10 cellular contexts compared by ENCODE assay signal in genomic region chr19:40800339-40800996, GRCh38. TPM values are rescaled to one million over a fixed set of nuclear protein-coding genes. Genes with fewer than 3 reads are reported as not detected.
DNase-seq lines count a peak whose midpoint lies in the region; ATAC-seq and TF ChIP-seq lines count a peak whose summit lies in the region.
"Had no signal": no experiment of that assay in that cellular context is flagged by ENCODE, and none has a peak within 500 bp of the region (broad histone marks: within the 10 kb centered on the region; RNA-seq: fewer than 3 reads in every experiment).

No MANE protein-coding gene starts in this region.

- peak in 1 of 5 donors; percentile 68 for DNase-seq in heart left ventricle
- no peak for DNase-seq in left ventricle myocardium superior
- DNase-seq in mesenchymal stem cell, result no peak
- peak; percentile 73 for DNase-seq in upper lobe of right lung
- no peak for DNase-seq in NCI-H1105 (lab: John Stamatoyannopoulos, UW)

- intact Hi-C loops in heart left ventricle (cut with DNase I) (loop anchor here in 3 of 10 donors (2.0 to 10.0 kb wide), 3 partner anchors 16 to 376 kb away; partner anchors contain the start of gene SERTAD1 (in 1 of the 3)), left ventricle myocardium superior (cut with micrococcal nuclease) (no loop called here), upper lobe of right lung (cut with DNase I) (no loop called here)

- peak overlapping the region; percentile 93 for H3K4me2 ChIP-seq in mesenchymal stem cell (ENCODE audit: low read length, poor library complexity, severe bottlenecking)

- H3K4me1 ChIP-seq in heart left ventricle, result peaks cover 43 to 66% (median 58%) of the 10 kb centered on the region in 12 donors
- H3K4me1 ChIP-seq in mesenchymal stem cell (ENCODE audit: control insufficient read depth, insufficient read depth, low read depth, low read length), result peaks cover 50% of the 10 kb centered on the region
- peaks cover 63% of the 10 kb centered on the region for H3K4me1 ChIP-seq in upper lobe of right lung

- H3K4ac ChIP-seq in mesenchymal stem cell (ENCODE audit: low read depth in 1 of 2, low read length in 2 of 2), result no peak overlapping the region

- peaks cover 21% of the 10 kb centered on the region for H3K36me3 Mint-ChIP-seq in brain

- H3K27ac Mint-ChIP-seq in brain, result peak overlapping the region; percentile 96 to 98 (median 97)

- peak overlapping the region; percentile 93 to 97 (median 96) for H3K4me3 Mint-ChIP-seq in brain

- peaks cover 16% of the 10 kb centered on the region for H3K27me3 Mint-ChIP-seq in brain

- H3K36me3 ChIP-seq in heart left ventricle, result peaks cover 0 to 37% (median 13%) of the 10 kb centered on the region in 9 donors
- peaks cover 51 to 61% of the 10 kb centered on the region in 2 experiments for H3K36me3 ChIP-seq in mesenchymal stem cell (ENCODE audit: control insufficient read depth in 1 of 2, insufficient read depth in 2 of 2, low read depth in 1 of 2, low read length in 2 of 2)
- H3K36me3 ChIP-seq in upper lobe of right lung, result peaks cover 38% of the 10 kb centered on the region

- no peak overlapping the region for H2BK5ac ChIP-seq in mesenchymal stem cell (ENCODE audit: low read depth, low read length, poor library complexity, severe bottlenecking)

- H3K27ac ChIP-seq in heart left ventricle (peak overlapping the region; percentile 93 to 99 (median 97)), mesenchymal stem cell (ENCODE audit: low read length, poor library complexity, severe bottlenecking) (no peak overlapping the region), upper lobe of right lung (peak overlapping the region; percentile 92)

- H3K4me3 ChIP-seq in heart left ventricle, result peak overlapping the region; percentile 74 to 99 (median 94)
- H3K4me3 ChIP-seq in mesenchymal stem cell (ENCODE audit: insufficient read depth in 1 of 2, low read depth in 1 of 2, low read length in 2 of 2), result peak overlapping the region; percentile 45 to 83
- H3K4me3 ChIP-seq in upper lobe of right lung, result peak overlapping the region; percentile 96

- peaks cover 4% of the 10 kb centered on the region for H3K79me1 ChIP-seq in mesenchymal stem cell (replicated peaks; ENCODE audit: low read length, poor library complexity, severe bottlenecking)

- H4K8ac ChIP-seq in mesenchymal stem cell (ENCODE audit: low read length), result no peak overlapping the region

- peak overlapping the region in 1 of 2 experiments; percentile 94 for H3K14ac ChIP-seq in mesenchymal stem cell (ENCODE audit: low read length in 2 of 2)

- H3K9ac ChIP-seq in mesenchymal stem cell (ENCODE audit: low read length), result peak overlapping the region; percentile 93

- no peak overlapping the region for H2AFZ ChIP-seq in mesenchymal stem cell (ENCODE audit: low read depth, low read length)

- no peak overlapping the region for H2BK120ac ChIP-seq in mesenchymal stem cell (ENCODE audit: low read depth, low read length)

- peak overlapping the region in 1 of 2 experiments; percentile 5 for H3K18ac ChIP-seq in mesenchymal stem cell (ENCODE audit: low read depth in 1 of 2, low read length in 2 of 2)

- no peak overlapping the region for H2AK5ac ChIP-seq in mesenchymal stem cell (ENCODE audit: low read length, severe bottlenecking)

- H3K9me3 Mint-ChIP-seq in brain, result no peaks in the 10 kb centered on the region

- 48 to 62% (median 56%) methylated on average over 18 to 27 of the region's 27 CpGs for WGBS in heart left ventricle, 4 donors
- WGBS in mesenchymal stem cell, result 89% methylated on average over 26 of the region's 27 CpGs

- no peak for TF ChIP-seq CTCF in heart left ventricle (IDR thresholded peaks at IDR 0.05)
- TF ChIP-seq CTCF in brain (conservative IDR thresholded peaks at IDR 0.05), result no peak
- TF ChIP-seq CTCF in upper lobe of right lung (IDR thresholded peaks at IDR 0.05), result no peak

- H2BK12ac ChIP-seq in mesenchymal stem cell (ENCODE audit: low read length in 2 of 2), result peak overlapping the region in 1 of 2 experiments; percentile 15

- no peaks in the 10 kb centered on the region for H3K9me3 ChIP-seq in heart left ventricle
- H3K9me3 ChIP-seq in mesenchymal stem cell (ENCODE audit: control insufficient read depth, low read length), result no peaks in the 10 kb centered on the region
- no peaks in the 10 kb centered on the region for H3K9me3 ChIP-seq in upper lobe of right lung

- H2BK15ac ChIP-seq in mesenchymal stem cell (ENCODE audit: low read depth, poor library complexity, severe bottlenecking), result no peak overlapping the region

- no peak for TF ChIP-seq POLR2A in heart left ventricle (IDR thresholded peaks at IDR 0.05)

- no peak for ATAC-seq in heart left ventricle
- ATAC-seq in left ventricle myocardium superior, result no peak
- no peak for ATAC-seq in upper lobe of right lung
- no peak for ATAC-seq in HG03520 (IDR thresholded peaks at IDR 0.05; ENCODE audit: unreplicated experiment)
- no peak for ATAC-seq in GM18867 (IDR thresholded peaks at IDR 0.05; ENCODE audit: unreplicated experiment)

- H3K27me3 ChIP-seq in heart left ventricle (no peaks in the 10 kb centered on the region), mesenchymal stem cell (ENCODE audit: control insufficient read depth in 1 of 2, insufficient read depth in 1 of 2, low read length in 2 of 2) (no peaks in the 10 kb centered on the region), upper lobe of right lung (no peaks in the 10 kb centered on the region)

- H4K91ac ChIP-seq in mesenchymal stem cell (ENCODE audit: low read length), result no peak overlapping the region

- peaks cover 72% of the 10 kb centered on the region for H3K4me1 Mint-ChIP-seq in brain

- peak overlapping the region in 1 of 2 experiments; percentile 47 for H3K23ac ChIP-seq in mesenchymal stem cell (ENCODE audit: low read length in 2 of 2)

RNA-seq across cellular contexts. Expression of gene EGLN2, which starts 1.5 kb away (rescaled TPM):
- total RNA-seq in heart left ventricle, result 10 to 100 TPM; 38.1 to 85.1 (median 49.2) TPM
- polyA plus RNA-seq in heart left ventricle, result 10 to 100 TPM; 53.5 to 91.8 TPM
- total RNA-seq in left ventricle myocardium superior, result 65.5 TPM
- 59.2 TPM for polyA plus RNA-seq in brain (ENCODE audit: insufficient read depth, low read depth, low replicate concordance)
- polyA plus RNA-seq in mesenchymal stem cell (2013, experiment 1 of 2), result 77.6 TPM
- polyA plus RNA-seq in mesenchymal stem cell (2013, experiment 2 of 2), result 79.5 TPM
- 173 TPM for total RNA-seq in upper lobe of right lung

RNA-seq across cellular contexts. Expression of gene RAB4B, which starts 22.4 kb away (rescaled TPM):
- total RNA-seq in heart left ventricle (10 to 100 TPM; 12.3 to 31.3 (median 15.0) TPM), left ventricle myocardium superior (10.1 TPM), upper lobe of right lung (45.4 TPM)
- polyA plus RNA-seq in heart left ventricle (10 to 100 TPM; 23.7 to 50.1 TPM), brain (ENCODE audit: insufficient read depth, low read depth, low replicate concordance) (98.9 TPM)
- 17.4 TPM for polyA plus RNA-seq in mesenchymal stem cell (2013, experiment 1 of 2)
- polyA plus RNA-seq in mesenchymal stem cell (2013, experiment 2 of 2), result 16.7 TPM

RNA-seq across cellular contexts. Expression of gene MIA, which starts 25.1 kb away (rescaled TPM):
- total RNA-seq in heart left ventricle (1 to 10 TPM in 2 of 9 donors, under 1 TPM in 2, not detected in 5; 0.72 to 3.0 (median 0.99) TPM), left ventricle myocardium superior (1.1 TPM), upper lobe of right lung (not detected)
- polyA plus RNA-seq in heart left ventricle (1 to 10 TPM in 1 of 2 donors, under 1 TPM in 1; 0.99 to 1.0 TPM), brain (ENCODE audit: insufficient read depth, low read depth, low replicate concordance) (not detected)
- not detected for polyA plus RNA-seq in mesenchymal stem cell (2013, experiment 1 of 2)
- polyA plus RNA-seq in mesenchymal stem cell (2013, experiment 2 of 2), result not detected
- total RNA-seq: Daoy, LHCN-M2 had no signal

RNA-seq across cellular contexts. Expression of gene SNRPA, which starts 49.5 kb away (rescaled TPM):
- total RNA-seq in heart left ventricle (10 to 100 TPM; 22.5 to 50.2 (median 31.6) TPM), left ventricle myocardium superior (41.6 TPM), upper lobe of right lung (51.7 TPM)
- polyA plus RNA-seq in heart left ventricle (10 to 100 TPM; 23.5 to 32.3 TPM), brain (ENCODE audit: insufficient read depth, low read depth, low replicate concordance) (96.2 TPM)
- polyA plus RNA-seq in mesenchymal stem cell (2013, experiment 1 of 2), result 62.8 TPM
- polyA plus RNA-seq in mesenchymal stem cell (2013, experiment 2 of 2), result 61.8 TPM

RNA-seq across cellular contexts. Expression of gene CYP2A6, which starts 49.8 kb away (rescaled TPM):
- under 1 TPM in 1 of 9 donors, not detected in 8; 0.16 TPM for total RNA-seq in heart left ventricle
- polyA plus RNA-seq in heart left ventricle, result not detected
- not detected for total RNA-seq in left ventricle myocardium superior
- not detected for polyA plus RNA-seq in brain (ENCODE audit: insufficient read depth, low read depth, low replicate concordance)
- not detected for polyA plus RNA-seq in mesenchymal stem cell (2013, experiment 1 of 2)
- polyA plus RNA-seq in mesenchymal stem cell (2013, experiment 2 of 2), result not detected
- total RNA-seq in upper lobe of right lung, result not detected
- total RNA-seq: Daoy, LHCN-M2 had no signal
